Comparison of ENCODE assay signal across 8 cellular contexts in genomic region chr6:138105880-138106664, GRCh38. TPM values are rescaled to one million over a fixed set of nuclear protein-coding genes. Genes with fewer than 3 reads are reported as not detected.
DNase-seq lines count a peak whose midpoint lies in the region; ATAC-seq and TF ChIP-seq lines count a peak whose summit lies in the region.

No MANE protein-coding gene starts in this region.

- H3K36me3 ChIP-seq in ES-I3 (ENCODE audit: insufficient read depth, low read length) (no peaks in the 10 kb centered on the region), muscle layer of colon (ENCODE audit: insufficient read depth, low read length) (no peaks in the 10 kb centered on the region)

- H3K27ac ChIP-seq in dorsolateral prefrontal cortex (peak overlapping the region in 9 of 59 donors; percentile 4 to 80 (median 46)), muscle layer of colon (ENCODE audit: low read depth, low read length) (peak overlapping the region; percentile 13)

- no peaks in the 10 kb centered on the region for H3K9me3 ChIP-seq in ES-I3 (ENCODE audit: control insufficient read depth, insufficient read depth, low read length)
- no peaks in the 10 kb centered on the region for H3K9me3 ChIP-seq in muscle layer of colon (ENCODE audit: low read length)

- H3K9ac ChIP-seq in ES-I3 (ENCODE audit: low read depth, low read length), result peak overlapping the region; percentile 76
- H3K9ac ChIP-seq in muscle layer of colon (ENCODE audit: low read length), result peak overlapping the region; percentile 9

- DNase-seq in NCI-H345 treated with DMSO at 0.1 percent for 48 hours (lab: John Stamatoyannopoulos, UW; ENCODE audit: unreplicated experiment), result peak; percentile 75
- no peak for DNase-seq in dorsolateral prefrontal cortex
- no peak for DNase-seq in foreskin melanocyte
- no peak for DNase-seq in NOMO-1 treated with DMSO at 0.1 percent for 48 hours (lab: John Stamatoyannopoulos, UW; ENCODE audit: unreplicated experiment)

- H3K27me3 ChIP-seq in dorsolateral prefrontal cortex, result peaks cover 0 to 27% (median 0%) of the 10 kb centered on the region in 45 donors
- no peaks in the 10 kb centered on the region for H3K27me3 ChIP-seq in muscle layer of colon (ENCODE audit: control insufficient read depth in 1 of 2, insufficient read depth in 2 of 2, low read length in 2 of 2)

- H3K4me1 ChIP-seq in ES-I3 (ENCODE audit: insufficient read depth, low read length) (peaks cover 12% of the 10 kb centered on the region; the same call in 1 of the 2 replicates), muscle layer of colon (ENCODE audit: insufficient read depth, low read length) (peaks cover 5% of the 10 kb centered on the region)

- ATAC-seq in GM21528 (IDR thresholded peaks at IDR 0.05; ENCODE audit: low FRiP score, unreplicated experiment) (no peak), GM19395 (IDR thresholded peaks at IDR 0.05; ENCODE audit: unreplicated experiment) (no peak)

- intact Hi-C loops in dorsolateral prefrontal cortex (cut with DNase I), result loop anchor here (5.0 kb wide), 2 partner anchors 104 to 399 kb away; no protein-coding TSS in a partner anchor

- TF ChIP-seq CTCF in dorsolateral prefrontal cortex (IDR thresholded peaks at IDR 0.05 in 54 of 56, conservative IDR thresholded peaks at IDR 0.05 in 2 of 56; ENCODE audit: low read depth in 1 of 56, partially characterized antibody in 56 of 56), result no peak

- H3K4me3 ChIP-seq in dorsolateral prefrontal cortex, result peak overlapping the region in 56 of 59 donors; percentile 22 to 82 (median 70)
- peak overlapping the region; percentile 70 to 72 for H3K4me3 ChIP-seq in muscle layer of colon (ENCODE audit: low read depth in 1 of 2, low read length in 2 of 2)

RNA-seq across cellular contexts. Expression of gene PERP, which starts 1.1 kb away (rescaled TPM):
- 1 to 10 TPM; 1.4 to 7.5 (median 3.3) TPM for total RNA-seq in dorsolateral prefrontal cortex

RNA-seq across cellular contexts. Expression of gene ARFGEF3, which starts 55.7 kb away (rescaled TPM):
- total RNA-seq in dorsolateral prefrontal cortex, result 10 to 100 TPM; 30.0 to 93.7 (median 67.0) TPM
